In the genomic region with DNA sequence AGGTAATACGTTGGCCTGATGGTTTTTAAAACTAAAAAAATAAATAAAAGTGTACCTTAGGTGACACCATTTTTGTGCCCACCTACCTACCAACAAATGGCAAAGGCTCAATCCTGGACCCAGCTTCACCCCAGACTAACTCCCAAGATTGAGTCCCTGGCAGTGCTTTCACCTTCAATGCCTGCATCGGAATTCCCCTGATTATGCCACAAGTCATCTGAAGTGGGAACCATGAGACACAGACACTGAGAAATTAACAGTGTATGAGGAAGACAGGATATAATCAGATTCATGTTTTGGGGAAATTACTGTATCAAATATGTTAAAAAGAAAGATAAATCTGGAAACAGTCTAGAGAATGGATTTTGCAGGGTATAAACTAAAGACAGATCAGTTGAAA, we compare ENCODE assay signal across 4 cellular contexts.
TF ChIP-seq lines count a peak whose summit lies in the region.

No MANE protein-coding gene starts in this region.

TF ChIP-seq in SK-N-SH, 30 proteins besides CTCF, POLR2A, EP300 and RAD21 (continues in another document):
- no peak for TF ChIP-seq JUND (IDR thresholded peaks at IDR 0.05)
- no peak for TF ChIP-seq RFX5 (IDR thresholded peaks at IDR 0.05; ENCODE audit: low read length)
- TF ChIP-seq, protein P1, sequence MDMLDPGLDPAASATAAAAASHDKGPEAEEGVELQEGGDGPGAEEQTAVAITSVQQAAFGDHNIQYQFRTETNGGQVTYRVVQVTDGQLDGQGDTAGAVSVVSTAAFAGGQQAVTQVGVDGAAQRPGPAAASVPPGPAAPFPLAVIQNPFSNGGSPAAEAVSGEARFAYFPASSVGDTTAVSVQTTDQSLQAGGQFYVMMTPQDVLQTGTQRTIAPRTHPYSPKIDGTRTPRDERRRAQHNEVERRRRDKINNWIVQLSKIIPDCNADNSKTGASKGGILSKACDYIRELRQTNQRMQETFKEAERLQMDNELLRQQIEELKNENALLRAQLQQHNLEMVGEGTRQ (IDR thresholded peaks at IDR 0.05; ENCODE audit: borderline replicate concordance, low read depth, low read length): no peak
- TF ChIP-seq, protein P2, sequence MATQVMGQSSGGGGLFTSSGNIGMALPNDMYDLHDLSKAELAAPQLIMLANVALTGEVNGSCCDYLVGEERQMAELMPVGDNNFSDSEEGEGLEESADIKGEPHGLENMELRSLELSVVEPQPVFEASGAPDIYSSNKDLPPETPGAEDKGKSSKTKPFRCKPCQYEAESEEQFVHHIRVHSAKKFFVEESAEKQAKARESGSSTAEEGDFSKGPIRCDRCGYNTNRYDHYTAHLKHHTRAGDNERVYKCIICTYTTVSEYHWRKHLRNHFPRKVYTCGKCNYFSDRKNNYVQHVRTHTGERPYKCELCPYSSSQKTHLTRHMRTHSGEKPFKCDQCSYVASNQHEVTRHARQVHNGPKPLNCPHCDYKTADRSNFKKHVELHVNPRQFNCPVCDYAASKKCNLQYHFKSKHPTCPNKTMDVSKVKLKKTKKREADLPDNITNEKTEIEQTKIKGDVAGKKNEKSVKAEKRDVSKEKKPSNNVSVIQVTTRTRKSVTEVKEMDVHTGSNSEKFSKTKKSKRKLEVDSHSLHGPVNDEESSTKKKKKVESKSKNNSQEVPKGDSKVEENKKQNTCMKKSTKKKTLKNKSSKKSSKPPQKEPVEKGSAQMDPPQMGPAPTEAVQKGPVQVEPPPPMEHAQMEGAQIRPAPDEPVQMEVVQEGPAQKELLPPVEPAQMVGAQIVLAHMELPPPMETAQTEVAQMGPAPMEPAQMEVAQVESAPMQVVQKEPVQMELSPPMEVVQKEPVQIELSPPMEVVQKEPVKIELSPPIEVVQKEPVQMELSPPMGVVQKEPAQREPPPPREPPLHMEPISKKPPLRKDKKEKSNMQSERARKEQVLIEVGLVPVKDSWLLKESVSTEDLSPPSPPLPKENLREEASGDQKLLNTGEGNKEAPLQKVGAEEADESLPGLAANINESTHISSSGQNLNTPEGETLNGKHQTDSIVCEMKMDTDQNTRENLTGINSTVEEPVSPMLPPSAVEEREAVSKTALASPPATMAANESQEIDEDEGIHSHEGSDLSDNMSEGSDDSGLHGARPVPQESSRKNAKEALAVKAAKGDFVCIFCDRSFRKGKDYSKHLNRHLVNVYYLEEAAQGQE (IDR thresholded peaks at IDR 0.05; ENCODE audit: low read depth, low read length): no peak
- TF ChIP-seq GATA2 (CRISPR knock-in tag; IDR thresholded peaks at IDR 0.05): no peak
- TF ChIP-seq SMC3 (IDR thresholded peaks at IDR 0.05; ENCODE audit: low read depth, low read length): no peak
- no peak for TF ChIP-seq CHD2 (IDR thresholded peaks at IDR 0.05; ENCODE audit: low read length, partially characterized antibody)
- no peak for TF ChIP-seq RXRA (IDR thresholded peaks at IDR 0.05; ENCODE audit: borderline replicate concordance, low read depth)
- no peak for TF ChIP-seq RCOR1 (IDR thresholded peaks at IDR 0.05; ENCODE audit: low read length)
- no peak for TF ChIP-seq FOXJ3 (CRISPR knock-in tag; IDR thresholded peaks at IDR 0.05)
- no peak for TF ChIP-seq TCF12 (IDR thresholded peaks at IDR 0.05)
- TF ChIP-seq ELF1 (IDR thresholded peaks at IDR 0.05): no peak
- TF ChIP-seq SIN3A (IDR thresholded peaks at IDR 0.05; ENCODE audit: borderline replicate concordance, low read depth, low read length): no peak
- no peak for TF ChIP-seq NFIC (IDR thresholded peaks at IDR 0.05; ENCODE audit: borderline replicate concordance)

TF ChIP-seq in SK-N-SH treated with all-trans-retinoic acid at 6 μM for 48 hours, 23 proteins besides CTCF, POLR2A, EP300 and RAD21 (continues in another document):
- TF ChIP-seq ZFP3 (CRISPR knock-in tag; IDR thresholded peaks at IDR 0.05) (no peak), OSR1 (CRISPR knock-in tag; IDR thresholded peaks at IDR 0.05) (no peak), ZNF8 (CRISPR knock-in tag; IDR thresholded peaks at IDR 0.05) (no peak), ARNTL (CRISPR knock-in tag; IDR thresholded peaks at IDR 0.05; ENCODE audit: borderline replicate concordance, low read depth) (no peak), ZNF565 (CRISPR knock-in tag; conservative IDR thresholded peaks at IDR 0.05; ENCODE audit: low read depth) (no peak), CSDC2 (CRISPR knock-in tag; IDR thresholded peaks at IDR 0.05) (no peak), TOX (CRISPR knock-in tag; IDR thresholded peaks at IDR 0.05; ENCODE audit: borderline replicate concordance) (no peak), PPARA (CRISPR knock-in tag; IDR thresholded peaks at IDR 0.05; ENCODE audit: borderline replicate concordance) (no peak), BACH2 (CRISPR knock-in tag; IDR thresholded peaks at IDR 0.05; ENCODE audit: borderline replicate concordance) (no peak), ZC3H10 (CRISPR knock-in tag; IDR thresholded peaks at IDR 0.05) (no peak), ZFP30 (CRISPR knock-in tag; IDR thresholded peaks at IDR 0.05) (no peak), GLIS3 (CRISPR knock-in tag; IDR thresholded peaks at IDR 0.05) (no peak)
- TF ChIP-seq, protein P3, sequence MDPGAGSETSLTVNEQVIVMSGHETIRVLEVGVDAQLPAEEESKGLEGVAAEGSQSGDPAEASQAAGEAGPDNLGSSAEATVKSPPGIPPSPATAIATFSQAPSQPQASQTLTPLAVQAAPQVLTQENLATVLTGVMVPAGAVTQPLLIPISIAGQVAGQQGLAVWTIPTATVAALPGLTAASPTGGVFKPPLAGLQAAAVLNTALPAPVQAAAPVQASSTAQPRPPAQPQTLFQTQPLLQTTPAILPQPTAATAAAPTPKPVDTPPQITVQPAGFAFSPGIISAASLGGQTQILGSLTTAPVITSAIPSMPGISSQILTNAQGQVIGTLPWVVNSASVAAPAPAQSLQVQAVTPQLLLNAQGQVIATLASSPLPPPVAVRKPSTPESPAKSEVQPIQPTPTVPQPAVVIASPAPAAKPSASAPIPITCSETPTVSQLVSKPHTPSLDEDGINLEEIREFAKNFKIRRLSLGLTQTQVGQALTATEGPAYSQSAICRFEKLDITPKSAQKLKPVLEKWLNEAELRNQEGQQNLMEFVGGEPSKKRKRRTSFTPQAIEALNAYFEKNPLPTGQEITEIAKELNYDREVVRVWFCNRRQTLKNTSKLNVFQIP (CRISPR knock-in tag; IDR thresholded peaks at IDR 0.05; ENCODE audit: borderline replicate concordance, low read depth): no peak
- TF ChIP-seq, protein P4, sequence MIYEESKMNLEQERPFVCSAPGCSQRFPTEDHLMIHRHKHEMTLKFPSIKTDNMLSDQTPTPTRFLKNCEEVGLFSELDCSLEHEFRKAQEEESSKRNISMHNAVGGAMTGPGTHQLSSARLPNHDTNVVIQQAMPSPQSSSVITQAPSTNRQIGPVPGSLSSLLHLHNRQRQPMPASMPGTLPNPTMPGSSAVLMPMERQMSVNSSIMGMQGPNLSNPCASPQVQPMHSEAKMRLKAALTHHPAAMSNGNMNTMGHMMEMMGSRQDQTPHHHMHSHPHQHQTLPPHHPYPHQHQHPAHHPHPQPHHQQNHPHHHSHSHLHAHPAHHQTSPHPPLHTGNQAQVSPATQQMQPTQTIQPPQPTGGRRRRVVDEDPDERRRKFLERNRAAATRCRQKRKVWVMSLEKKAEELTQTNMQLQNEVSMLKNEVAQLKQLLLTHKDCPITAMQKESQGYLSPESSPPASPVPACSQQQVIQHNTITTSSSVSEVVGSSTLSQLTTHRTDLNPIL (CRISPR knock-in tag; IDR thresholded peaks at IDR 0.05; ENCODE audit: low read depth): no peak

TF ChIP-seq in GM23338, 12 proteins besides CTCF, POLR2A, EP300 and RAD21:
- TF ChIP-seq NANOG (IDR thresholded peaks at IDR 0.05; ENCODE audit: borderline replicate concordance): no peak
- TF ChIP-seq, protein P5, sequence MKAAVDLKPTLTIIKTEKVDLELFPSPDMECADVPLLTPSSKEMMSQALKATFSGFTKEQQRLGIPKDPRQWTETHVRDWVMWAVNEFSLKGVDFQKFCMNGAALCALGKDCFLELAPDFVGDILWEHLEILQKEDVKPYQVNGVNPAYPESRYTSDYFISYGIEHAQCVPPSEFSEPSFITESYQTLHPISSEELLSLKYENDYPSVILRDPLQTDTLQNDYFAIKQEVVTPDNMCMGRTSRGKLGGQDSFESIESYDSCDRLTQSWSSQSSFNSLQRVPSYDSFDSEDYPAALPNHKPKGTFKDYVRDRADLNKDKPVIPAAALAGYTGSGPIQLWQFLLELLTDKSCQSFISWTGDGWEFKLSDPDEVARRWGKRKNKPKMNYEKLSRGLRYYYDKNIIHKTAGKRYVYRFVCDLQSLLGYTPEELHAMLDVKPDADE (IDR thresholded peaks at IDR 0.05): no peak
- TF ChIP-seq JUNB (IDR thresholded peaks at IDR 0.05; ENCODE audit: unreplicated experiment): no peak
- no peak for TF ChIP-seq CREB1 (CRISPR knock-in tag; IDR thresholded peaks at IDR 0.05; ENCODE audit: low read depth)
- TF ChIP-seq EZH2phosphoT487 (IDR thresholded peaks at IDR 0.05; ENCODE audit: unreplicated experiment): no peak
TF ChIP-seq in GM23338: peak in this region for 0.

TF ChIP-seq in HepG2, 621 proteins besides CTCF, POLR2A, EP300 and RAD21:
- TF ChIP-seq ZSCAN20 (CRISPR knock-in tag; IDR thresholded peaks at IDR 0.05; ENCODE audit: borderline replicate concordance) (no peak), PAX8 (CRISPR knock-in tag; IDR thresholded peaks at IDR 0.05; ENCODE audit: borderline replicate concordance) (no peak), PRPF4 (IDR thresholded peaks at IDR 0.05; ENCODE audit: low read depth, low read length, poor library complexity, severe bottlenecking) (no peak), MEIS1 (CRISPR knock-in tag; IDR thresholded peaks at IDR 0.05; ENCODE audit: borderline replicate concordance) (no peak), HNRNPLL (IDR thresholded peaks at IDR 0.05; ENCODE audit: low read depth, low read length, poor library complexity, severe bottlenecking) (no peak), HNRNPUL1 (IDR thresholded peaks at IDR 0.05; ENCODE audit: low read depth, low read length) (no peak), SRSF9 (IDR thresholded peaks at IDR 0.05; ENCODE audit: borderline replicate concordance, insufficient read depth, low read depth, low read length, poor library complexity, severe bottlenecking) (no peak), ZNF891 (CRISPR knock-in tag; IDR thresholded peaks at IDR 0.05) (no peak), NCOR1 (IDR thresholded peaks at IDR 0.05; ENCODE audit: borderline replicate concordance, low read length) (no peak), ISL2 (CRISPR knock-in tag; IDR thresholded peaks at IDR 0.05) (no peak)
- TF ChIP-seq, protein P2 (IDR thresholded peaks at IDR 0.05; ENCODE audit: borderline replicate concordance in 1 of 2, low read depth in 1 of 2, low read length in 2 of 2): no peak
